12 cellular contexts compared by ENCODE assay signal in the genomic region with DNA sequence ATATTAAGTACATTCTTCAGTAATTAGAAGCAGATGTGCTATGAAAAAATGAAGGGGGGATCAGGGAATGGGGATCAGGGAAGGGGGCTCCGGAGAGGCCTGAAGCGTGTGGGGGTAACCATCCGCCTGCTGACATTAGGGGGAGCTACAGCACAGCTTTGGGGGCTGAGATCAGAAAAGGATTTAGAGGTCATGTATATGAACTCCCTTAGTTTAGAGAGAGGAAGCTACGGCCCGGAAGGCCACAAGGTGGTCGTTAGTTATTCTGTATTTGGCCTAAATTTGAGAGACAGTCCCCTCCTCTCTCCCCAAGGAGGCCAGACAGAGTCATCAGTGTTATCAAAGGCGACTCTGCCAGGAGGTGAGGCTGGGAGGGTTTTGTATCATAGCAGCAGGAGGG. TPM values are rescaled to one million over a fixed set of nuclear protein-coding genes. Genes with fewer than 3 reads are reported as not detected.
DNase-seq lines count a peak whose midpoint lies in the region; ATAC-seq and TF ChIP-seq lines count a peak whose summit lies in the region.
"Had no signal": no experiment of that assay in that cellular context is flagged by ENCODE, and none has a peak within 500 bp of the region (broad histone marks: within the 10 kb centered on the region; RNA-seq: fewer than 3 reads in every experiment).

No MANE protein-coding gene starts in this region.

- H3K4me3 Mint-ChIP-seq in naive thymus-derived CD8-positive, alpha-beta T cell: peak overlapping the region in 3 of 10 donors; percentile 2 to 26 (median 21)
- H3K4me3 Mint-ChIP-seq: activated T-helper 1 cell treated with anti-CD3 and anti-CD28 coated beads, Interleukin-12 subunit alpha, Interleukin-12 subunit beta, Interleukin-2, Interleukin-4 antibody, amounts not matched to agents 30 ng/mL and 10 ng/mL and 1 ng/mL, durations not matched to agents 14 hours and 24 hours and 36 hours; brain had no signal

- in situ Hi-C loops in KBM-7 (cut with MboI; ENCODE audit: low pct_unique_long_range_greater_than_20kb, low sequenced_read_pairs): no loop called here
- in situ Hi-C loops in astrocyte of the spinal cord (cut with HindIII; ENCODE audit: low sequenced_read_pairs): no loop called here

- H3K4me1 Mint-ChIP-seq in naive thymus-derived CD8-positive, alpha-beta T cell: peaks cover 15 to 43% (median 37%) of the 10 kb centered on the region in 4 donors

- no peaks in the 10 kb centered on the region for H3K36me3 Mint-ChIP-seq in naive thymus-derived CD8-positive, alpha-beta T cell
- H3K36me3 Mint-ChIP-seq: brain had no signal

- H3K4me3 ChIP-seq in astrocyte of the spinal cord (ENCODE audit: low read depth, low read length): no peak overlapping the region
- H3K4me3 ChIP-seq: tibial nerve had no signal

- TF ChIP-seq CTCF in astrocyte of the spinal cord (IDR thresholded peaks at IDR 0.05; ENCODE audit: low read depth, low read length): peak; percentile 17

- POLR2A ChIA-PET in naive thymus-derived CD8-positive, alpha-beta T cell (lab: Charles Lee): no interaction called here

- DNase-seq in DMS 273 (lab: John Stamatoyannopoulos, UW; ENCODE audit: unreplicated experiment): peak; percentile 17
- no peak for DNase-seq in DMS 273 treated with DMSO at 0.1 percent for 48 hours (lab: John Stamatoyannopoulos, UW)
- peak; percentile 36 for DNase-seq in KBM-7
- DNase-seq in astrocyte of the spinal cord (ENCODE audit: low read depth, low spot score): no peak
- peak in 4 of 10 donors; percentile 9 to 30 (median 29) for DNase-seq in naive thymus-derived CD8-positive, alpha-beta T cell
- no peak for DNase-seq in stimulated activated CD4-positive, alpha-beta T cell treated with anti-CD3 and anti-CD28 coated beads, Interleukin-4, amount 100 ng/mL, for 4 hours
- DNase-seq in activated CD8-positive, alpha-beta memory T cell treated with anti-CD3 and anti-CD28 coated beads, Interleukin-2, amount 50 U/mL, for 48 hours: no peak
- DNase-seq: SIG-M5 had no signal

- H3K27ac Mint-ChIP-seq in naive thymus-derived CD8-positive, alpha-beta T cell: peak overlapping the region in 5 of 10 donors; percentile 18 to 85 (median 42)
- H3K27ac Mint-ChIP-seq: activated T-helper 1 cell treated with anti-CD3 and anti-CD28 coated beads, Interleukin-12 subunit alpha, Interleukin-12 subunit beta, Interleukin-2, Interleukin-4 antibody, amounts not matched to agents 30 ng/mL and 10 ng/mL and 1 ng/mL, durations not matched to agents 14 hours and 24 hours and 36 hours; brain had no signal

- no peaks in the 10 kb centered on the region for H3K9me3 Mint-ChIP-seq in naive thymus-derived CD8-positive, alpha-beta T cell
- H3K9me3 Mint-ChIP-seq: activated T-helper 1 cell treated with anti-CD3 and anti-CD28 coated beads, Interleukin-12 subunit alpha, Interleukin-12 subunit beta, Interleukin-2, Interleukin-4 antibody, amounts not matched to agents 30 ng/mL and 10 ng/mL and 1 ng/mL, durations not matched to agents 14 hours and 24 hours and 36 hours; brain had no signal

- peak; percentile 56 to 65 for ATAC-seq in naive thymus-derived CD8-positive, alpha-beta T cell
- no peak for ATAC-seq in GM18519 (IDR thresholded peaks at IDR 0.05; ENCODE audit: low FRiP score, unreplicated experiment)

- H3K27me3 Mint-ChIP-seq in naive thymus-derived CD8-positive, alpha-beta T cell: no peaks in the 10 kb centered on the region

RNA-seq across cellular contexts. Expression of a gene that starts 6.2 kb away (rescaled TPM):
- total RNA-seq in naive thymus-derived CD8-positive, alpha-beta T cell: 10 to 100 TPM; 12.1 TPM
- polyA plus RNA-seq in naive thymus-derived CD8-positive, alpha-beta T cell: 10 to 100 TPM in 1 of 3 donors, 1 to 10 TPM in 2; 6.5 to 16.8 (median 8.0) TPM

Comparison
In these comparisons a context has a peak if more than half of its experiments do, and no peak if none do; other contexts are left out.
1. DNase-seq: peak in DMS 273 (single experiment) and KBM-7 (single experiment); none in DMS 273 treated with DMSO at 0.1 percent for 48 hours (single experiment), astrocyte of the spinal cord (single experiment), stimulated activated CD4-positive, alpha-beta T cell treated with anti-CD3 and anti-CD28 coated beads, Interleukin-4, amount 100 ng/mL, for 4 hours (0 of 2) and activated CD8-positive, alpha-beta memory T cell treated with anti-CD3 and anti-CD28 coated beads, Interleukin-2, amount 50 U/mL, for 48 hours (single experiment).